Comparison of ENCODE assay signal across 9 cellular contexts in the genomic region with DNA sequence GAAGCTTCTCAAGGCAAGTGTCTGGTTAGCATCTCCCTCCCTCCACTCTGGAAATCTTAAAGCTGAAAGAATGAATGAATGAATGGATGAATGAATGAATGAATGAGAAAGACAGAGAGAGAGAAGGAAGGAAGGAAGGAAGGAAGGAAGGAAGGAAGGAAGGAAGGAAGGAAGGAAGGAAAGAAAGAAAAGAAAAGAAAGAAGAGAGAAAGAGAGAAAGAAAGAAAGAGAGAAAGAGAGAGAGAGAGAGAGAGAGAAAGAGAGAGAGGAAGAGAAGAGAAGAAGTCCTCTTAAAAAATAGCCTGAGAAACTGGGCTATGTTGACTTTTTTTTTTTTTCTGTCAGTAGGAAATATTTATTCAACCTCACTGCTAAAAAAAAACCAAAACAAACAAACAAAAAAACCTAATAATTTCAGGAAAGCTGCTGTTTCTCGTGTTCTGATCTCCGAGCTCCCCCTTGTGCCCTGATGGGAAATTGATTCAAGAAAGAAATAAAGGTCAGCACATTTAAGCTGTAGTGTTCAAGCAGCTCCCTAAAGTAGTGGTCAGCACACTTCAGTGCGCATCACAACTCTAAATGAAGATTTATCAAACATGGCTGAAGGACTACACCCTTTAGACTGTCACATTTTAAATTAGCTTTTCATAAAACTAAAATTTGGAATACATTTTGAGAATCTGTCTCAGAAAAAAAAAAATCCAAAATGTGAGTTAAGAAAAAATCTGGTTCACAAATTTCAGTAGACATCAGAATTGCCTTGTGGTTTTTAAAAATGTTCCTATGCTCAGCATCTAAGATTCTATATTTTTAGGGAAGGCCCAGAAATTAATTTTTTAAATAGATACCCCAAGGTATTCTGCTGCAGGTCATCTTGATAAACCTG.
A peak's percentile ranks its signal among the peaks of the same experiment; 100 is the strongest.
DNase-seq lines count a peak whose midpoint lies in the region; ATAC-seq, FAIRE-seq and TF ChIP-seq lines count a peak whose summit lies in the region.
"Had no signal": no experiment of that assay in that cellular context is flagged by ENCODE, and none has a peak within 500 bp of the region (broad histone marks: within the 10 kb centered on the region; RNA-seq: fewer than 3 reads in every experiment).

No MANE protein-coding gene starts in this region.

- FAIRE-seq in urothelium cell line (lab: Jason Lieb, UNC) = no peak
- FAIRE-seq: colon had no signal

- intact Hi-C loops in natural killer cell (cut with micrococcal nuclease) = no loop called here
- intact Hi-C loops in head of caudate nucleus (cut with DNase I) = loop anchor here (10.0 kb wide), 1 partner anchor 1010 kb away; no protein-coding TSS in a partner anchor

- H3K9me3 Mint-ChIP-seq in natural killer cell = peaks cover 0 to 2% of the 10 kb centered on the region in 2 donors
- H3K9me3 Mint-ChIP-seq in natural killer cell treated with Interleukin-12 subunit alpha and Interleukin-12 subunit beta and Interleukin-15 and Interleukin-18, amount 100 ng/mL, for 72 hours = no peaks in the 10 kb centered on the region

- no peaks in the 10 kb centered on the region for H3K36me3 Mint-ChIP-seq in natural killer cell
- H3K36me3 Mint-ChIP-seq in natural killer cell treated with Interleukin-12 subunit alpha and Interleukin-12 subunit beta and Interleukin-15 and Interleukin-18, amount 100 ng/mL, for 72 hours = no peaks in the 10 kb centered on the region

- no peak overlapping the region for H3K4me3 Mint-ChIP-seq in natural killer cell
- no peak overlapping the region for H3K4me3 Mint-ChIP-seq in natural killer cell treated with Interleukin-12 subunit alpha and Interleukin-12 subunit beta and Interleukin-15 and Interleukin-18, amount 100 ng/mL, for 72 hours

- peak; percentile 16 for TF ChIP-seq CTCF in natural killer cell (IDR thresholded peaks at IDR 0.05)

- no peaks in the 10 kb centered on the region for H3K4me1 Mint-ChIP-seq in natural killer cell
- H3K4me1 Mint-ChIP-seq in natural killer cell treated with Interleukin-12 subunit alpha and Interleukin-12 subunit beta and Interleukin-15 and Interleukin-18, amount 100 ng/mL, for 72 hours (ENCODE audit: low read depth in 2 of 2) = no peaks in the 10 kb centered on the region

- ATAC-seq in natural killer cell (no peak), HG03159 (IDR thresholded peaks at IDR 0.05; ENCODE audit: unreplicated experiment) (peak; percentile 59)
- ATAC-seq in natural killer cell treated with Interleukin-12 subunit alpha and Interleukin-12 subunit beta and Interleukin-15 and Interleukin-18, amount 100 ng/mL, for 72 hours = no peak

- H3K27ac Mint-ChIP-seq in natural killer cell = no peak overlapping the region
- no peak overlapping the region for H3K27ac Mint-ChIP-seq in natural killer cell treated with Interleukin-12 subunit alpha and Interleukin-12 subunit beta and Interleukin-15 and Interleukin-18, amount 100 ng/mL, for 72 hours

- H3K27me3 Mint-ChIP-seq in natural killer cell (ENCODE audit: low read depth in 2 of 2) = no peaks in the 10 kb centered on the region
- H3K27me3 Mint-ChIP-seq in natural killer cell treated with Interleukin-12 subunit alpha and Interleukin-12 subunit beta and Interleukin-15 and Interleukin-18, amount 100 ng/mL, for 72 hours = peaks cover 4 to 17% of the 10 kb centered on the region in 2 donors

- DNase-seq in natural killer cell = no peak
- no peak for DNase-seq in natural killer cell treated with Interleukin-12 subunit alpha and Interleukin-12 subunit beta and Interleukin-15 and Interleukin-18, amount 100 ng/mL, for 72 hours (ENCODE audit: low spot score)
- DNase-seq in SHP77 treated with DMSO at 0.1 percent for 48 hours (lab: John Stamatoyannopoulos, UW) = peak; percentile 11
- peak in 30 of 42 donors; percentile 3 to 76 (median 32) for DNase-seq in head of caudate nucleus
- peak; percentile 40 for DNase-seq in urothelium cell line (ENCODE audit: low spot score)
- no peak for DNase-seq in activated naive CD4-positive, alpha-beta T cell (lab: John Stamatoyannopoulos, UW)
- DNase-seq in cortex of kidney (lab: John Stamatoyannopoulos, UW) = no peak

Comparison
In these comparisons a context has a peak if more than half of its experiments do, and no peak if none do; other contexts are left out.
1. DNase-seq: peak in SHP77 treated with DMSO at 0.1 percent for 48 hours (single experiment), head of caudate nucleus (30 of 42) and urothelium cell line (single experiment); none in natural killer cell (single experiment), natural killer cell treated with Interleukin-12 subunit alpha and Interleukin-12 subunit beta and Interleukin-15 and Interleukin-18, amount 100 ng/mL, for 72 hours (single experiment), activated naive CD4-positive, alpha-beta T cell (0 of 4) and cortex of kidney (single experiment).